ENCODE assay signal across 12 cellular contexts in the genomic region with DNA sequence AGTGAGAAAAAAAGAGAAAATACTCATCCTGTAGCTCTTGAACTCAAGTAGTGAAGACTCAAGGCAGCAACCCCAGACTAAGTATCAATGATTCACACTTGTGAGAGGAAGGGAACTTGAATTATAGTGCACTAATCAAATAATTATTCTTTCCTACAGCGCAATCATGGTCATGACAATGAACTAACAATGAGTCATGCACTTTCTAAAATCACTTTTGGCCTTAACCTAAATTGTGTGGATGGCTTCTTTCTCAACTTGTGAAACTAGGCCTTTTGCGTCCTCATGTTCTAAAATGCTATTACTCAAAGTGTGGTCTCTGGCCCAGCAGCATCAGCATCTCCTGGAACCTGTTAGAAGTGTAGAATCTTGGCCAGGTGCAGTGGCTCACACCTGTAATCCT.
DNase-seq lines count a peak whose midpoint lies in the region; ATAC-seq, FAIRE-seq and TF ChIP-seq lines count a peak whose summit lies in the region.
"Had no signal": no experiment of that assay in that cellular context is flagged by ENCODE, and none has a peak within 500 bp of the region (broad histone marks: within the 10 kb centered on the region; RNA-seq: fewer than 3 reads in every experiment).

No MANE protein-coding gene starts in this region.

- dilution Hi-C loops in keratinocyte (cut with MboI; ENCODE audit: extremely low pct_ligation_motif_present, low sequenced_read_pairs), result no loop called here

- H3K4me3 ChIP-seq in keratinocyte (ENCODE audit: control insufficient read depth in 2 of 3, extremely low read depth in 1 of 3, insufficient read depth in 2 of 3, low read depth in 1 of 3, low read length in 3 of 3), result no peak overlapping the region
- H3K4me3 ChIP-seq: thoracic aorta had no signal

- no peak overlapping the region for H3K9ac ChIP-seq in keratinocyte (ENCODE audit: control insufficient read depth, extremely low read depth, insufficient read depth, low read length)

- H3K27ac ChIP-seq in keratinocyte (ENCODE audit: control insufficient read depth, insufficient read depth, low read length), result no peak overlapping the region
- H3K27ac ChIP-seq: thoracic aorta had no signal

- no peaks in the 10 kb centered on the region for H3K79me2 ChIP-seq in keratinocyte (ENCODE audit: control insufficient read depth, insufficient read depth, low read length)

- H3K27ac Mint-ChIP-seq in activated naive CD4-positive, alpha-beta T cell treated with anti-CD3 and anti-CD28 coated beads, Interleukin-2, amount 50 U/mL, for 72 hours, result peak overlapping the region in 1 of 2 donors; percentile 69

- H4K20me1 ChIP-seq in keratinocyte (ENCODE audit: control insufficient read depth, extremely low read depth, insufficient read depth, low read length), result no peaks in the 10 kb centered on the region

- H2AFZ ChIP-seq in keratinocyte (ENCODE audit: control insufficient read depth, low read length), result no peak overlapping the region

- H3K9me3 Mint-ChIP-seq in activated naive CD4-positive, alpha-beta T cell treated with anti-CD3 and anti-CD28 coated beads, Interleukin-2, amount 50 U/mL, for 72 hours, result peaks cover 0 to 21% of the 10 kb centered on the region in 2 donors

- peak; percentile 66 to 92 for ATAC-seq in activated naive CD4-positive, alpha-beta T cell treated with anti-CD3 and anti-CD28 coated beads, Interleukin-2, amount 50 U/mL, for 72 hours
- no peak for ATAC-seq in GM18861 (IDR thresholded peaks at IDR 0.05; ENCODE audit: unreplicated experiment)
- ATAC-seq in left lobe of liver, result no peak

- no peak for FAIRE-seq in keratinocyte (lab: Jason Lieb, UNC)

- no peak overlapping the region for H3K4me2 ChIP-seq in keratinocyte (ENCODE audit: control insufficient read depth, extremely low read depth, insufficient read depth, low read depth, low read length)

- H3K36me3 ChIP-seq in keratinocyte (ENCODE audit: control insufficient read depth in 2 of 2, extremely low read depth in 1 of 2, insufficient read depth in 2 of 2, low read length in 2 of 2), result no peaks in the 10 kb centered on the region
- H3K36me3 ChIP-seq: thoracic aorta had no signal

- no peaks in the 10 kb centered on the region for H3K9me1 ChIP-seq in keratinocyte (ENCODE audit: control insufficient read depth, extremely low read depth, insufficient read depth, low read length)

- no peaks in the 10 kb centered on the region for H3K9me3 ChIP-seq in keratinocyte (ENCODE audit: control insufficient read depth, low read depth, low read length)
- H3K9me3 ChIP-seq: thoracic aorta had no signal

- H3K4me1 ChIP-seq in keratinocyte (ENCODE audit: control insufficient read depth, extremely low read depth, insufficient read depth, low read length), result peaks cover 14% of the 10 kb centered on the region

- no peaks in the 10 kb centered on the region for H3K27me3 ChIP-seq in keratinocyte (ENCODE audit: control insufficient read depth, extremely low read depth, insufficient read depth, low read length)

- DNase-seq in COLO829 (ENCODE audit: low spot score), result peak; percentile 24
- DNase-seq in HPDE6-E6E7 (ENCODE audit: extremely low spot score), result peak; percentile 16
- no peak for DNase-seq in activated naive CD4-positive, alpha-beta T cell treated with anti-CD3 and anti-CD28 coated beads, Interleukin-2, amount 50 U/mL, for 72 hours (ENCODE audit: low spot score in 2 of 2)
- peak; percentile 15 for DNase-seq in keratinocyte (ENCODE audit: low read depth, low spot score)
- DNase-seq in NCI-H1436 (lab: John Stamatoyannopoulos, UW), result no peak
- DNase-seq in DMS153 treated with DMSO at 0.1 percent for 48 hours (lab: John Stamatoyannopoulos, UW; ENCODE audit: unreplicated experiment), result no peak
- DNase-seq in left lobe of liver (ENCODE audit: low spot score), result no peak
- DNase-seq: cortex of kidney, NCI-H1694 treated with DMSO at 0.1 percent for 48 hours, SIG-M5 had no signal

- no peaks in the 10 kb centered on the region for H3K36me3 Mint-ChIP-seq in activated naive CD4-positive, alpha-beta T cell treated with anti-CD3 and anti-CD28 coated beads, Interleukin-2, amount 50 U/mL, for 72 hours

- TF ChIP-seq CTCF in keratinocyte (optimal IDR thresholded peaks at IDR 0.05 in 1 of 3, IDR thresholded peaks at IDR 0.05 in 1 of 3, conservative IDR thresholded peaks at IDR 0.05 in 1 of 3; ENCODE audit: extremely low read depth in 1 of 3, insufficient read depth in 2 of 3, low read length in 3 of 3), result no peak

Comparison
In these comparisons a context has a peak if more than half of its experiments do, and no peak if none do; other contexts are left out.
1. DNase-seq: peak in COLO829 (single experiment), HPDE6-E6E7 (single experiment) and keratinocyte (single experiment); none in activated naive CD4-positive, alpha-beta T cell treated with anti-CD3 and anti-CD28 coated beads, Interleukin-2, amount 50 U/mL, for 72 hours (0 of 2), NCI-H1436 (single experiment), DMS153 treated with DMSO at 0.1 percent for 48 hours (single experiment) and left lobe of liver (single experiment).
2. ATAC-seq: peak in activated naive CD4-positive, alpha-beta T cell treated with anti-CD3 and anti-CD28 coated beads, Interleukin-2, amount 50 U/mL, for 72 hours (2 of 2); none in GM18861 (single experiment) and left lobe of liver (single experiment).